ENCODE assay signal across 28 cellular contexts in genomic region chr3:9271903-9272302, GRCh38.
"Had no signal": no experiment of that assay in that cellular context is flagged by ENCODE, and none has a peak within 500 bp of the region (broad histone marks: within the 10 kb centered on the region; RNA-seq: fewer than 3 reads in every experiment).

No MANE protein-coding gene starts in this region.

- H3K4me3 ChIP-seq: neural progenitor cell, ovary, psoas muscle, skin epidermis, smooth muscle cell, spleen, stomach, thoracic aorta, thyroid gland, tibial nerve, upper lobe of left lung, vagina had no signal

- H2AFZ ChIP-seq: neural progenitor cell, parathyroid adenoma had no signal

- FAIRE-seq: urothelium cell line had no signal

- H3K4me2 ChIP-seq: neural progenitor cell, smooth muscle cell had no signal

- H3K9me3 ChIP-seq: ovary, psoas muscle, stomach, thoracic aorta, thyroid gland, tibial nerve, upper lobe of left lung, vagina had no signal

- H3K9ac ChIP-seq: neural progenitor cell, parathyroid adenoma had no signal

- DNase-seq: naive thymus-derived CD4-positive, alpha-beta T cell; natural killer cell; occipital lobe; ovary; posterior cingulate gyrus; psoas muscle; right cardiac atrium; spleen; stimulated activated CD4-positive, alpha-beta T cell treated with anti-CD3 and anti-CD28 coated beads, Interleukin-12 subunit alpha, Interleukin-12 subunit beta, amount 100 ng/mL, for 4 hours; stimulated activated CD4-positive, alpha-beta T cell treated with anti-CD3 and anti-CD28 coated beads, Interleukin-1b, Interleukin-23, amount 100 ng/mL, for 48 hours; stimulated activated CD4-positive, alpha-beta T cell treated with anti-CD3 and anti-CD28 coated beads, Interleukin-4, amount 100 ng/mL, for 1 hour; stimulated activated CD4-positive, alpha-beta T cell treated with anti-CD3 and anti-CD28 coated beads, Interleukin-4, amount 100 ng/mL, for 4 hours; stimulated activated CD8-positive, alpha-beta memory T cell treated with anti-CD3 and anti-CD28 coated beads, Interleukin-4, amount 100 ng/mL, for 48 hours; stimulated activated naive CD4-positive, alpha-beta T cell; stomach; thyroid gland; trophoblast cell; upper lobe of left lung had no signal

- H3K27me3 ChIP-seq: neural progenitor cell, ovary, spleen, stomach, thyroid gland, tibial nerve, upper lobe of left lung, vagina had no signal

- H3K36me3 ChIP-seq: neural progenitor cell, ovary, spleen, stomach, thoracic aorta, thyroid gland, upper lobe of left lung, vagina had no signal

- H3K4me1 ChIP-seq: neural progenitor cell, parathyroid adenoma, psoas muscle, spleen, stomach, tibial nerve, upper lobe of left lung, vagina had no signal

- ATAC-seq: naive thymus-derived CD4-positive, alpha-beta T cell; natural killer cell; psoas muscle; right cardiac atrium; sciatic nerve; stimulated activated memory B cell treated with anti-CD40 and anti-IgM and Interleukin-4, amounts not matched to agents 10 μg/mL and 1 μg/mL and 100 μg/mL, for 72 hours had no signal

- H3K79me2 ChIP-seq: parathyroid adenoma had no signal

- H3K27ac ChIP-seq: neural progenitor cell, ovary, parathyroid adenoma, psoas muscle, skin epidermis, spleen, stomach, thoracic aorta, thyroid gland, tibial nerve, upper lobe of left lung, vagina had no signal
